In the genomic region with DNA sequence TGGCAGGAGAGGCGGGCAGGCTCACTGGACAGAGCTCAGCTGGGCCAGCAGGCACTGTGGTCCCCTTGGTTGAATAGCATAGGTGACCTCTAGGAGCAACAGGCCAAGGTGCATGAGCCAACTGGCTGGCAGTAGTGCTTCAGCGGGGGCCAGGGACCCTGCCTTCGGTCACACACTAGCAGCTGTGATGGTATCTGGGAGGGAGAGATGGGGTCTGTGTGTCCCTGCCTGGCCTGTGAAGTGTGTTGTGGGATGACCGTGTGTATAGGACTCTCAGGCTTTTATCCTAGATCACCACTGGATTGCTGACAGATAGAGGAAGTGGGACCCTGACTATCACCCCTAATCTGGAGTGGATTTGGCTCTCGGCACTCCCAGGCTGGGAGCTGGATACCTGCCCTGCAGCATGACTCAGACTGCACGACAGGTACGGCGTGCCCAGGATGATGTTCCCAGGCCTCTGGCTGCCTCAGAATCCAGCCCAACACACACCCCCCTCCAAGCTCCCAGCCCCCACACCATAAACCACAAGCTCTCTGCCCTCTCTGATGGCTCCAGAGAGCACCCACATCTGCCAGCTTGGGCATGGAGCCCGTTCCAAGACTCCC, we compare ENCODE assay signal across 15 cellular contexts. TPM values are rescaled to one million over a fixed set of nuclear protein-coding genes. Genes with fewer than 3 reads are reported as not detected.
A peak's percentile ranks its signal among the peaks of the same experiment; 100 is the strongest.
DNase-seq lines count a peak whose midpoint lies in the region; ATAC-seq, FAIRE-seq and TF ChIP-seq lines count a peak whose summit lies in the region.
"Had no signal": no experiment of that assay in that cellular context is flagged by ENCODE, and none has a peak within 500 bp of the region (broad histone marks: within the 10 kb centered on the region; RNA-seq: fewer than 3 reads in every experiment).

No MANE protein-coding gene starts in this region.

- TF ChIP-seq CTCF in Panc1 (IDR thresholded peaks at IDR 0.05), result no peak
- no peak for TF ChIP-seq CTCF in coronary artery (IDR thresholded peaks at IDR 0.05)

- H3K36me3 ChIP-seq in Panc1 (ENCODE audit: control insufficient read depth, insufficient read depth, low read length), result peaks cover 13% of the 10 kb centered on the region

- no peaks in the 10 kb centered on the region for H3K27me3 ChIP-seq in Panc1 (ENCODE audit: control insufficient read depth, insufficient read depth, low read length)
- H3K27me3 ChIP-seq: SJCRH30 had no signal

- H3K4me3 ChIP-seq in Panc1 (ENCODE audit: low read depth in 2 of 2, low read length in 2 of 2), result no peak overlapping the region
- H3K4me3 ChIP-seq in coronary artery, result no peak overlapping the region
- H3K4me3 ChIP-seq: SJCRH30 had no signal

- H3K4me1 ChIP-seq in Panc1 (ENCODE audit: control insufficient read depth, insufficient read depth, low read length), result peaks cover 10% of the 10 kb centered on the region
- H3K4me1 ChIP-seq: SJCRH30 had no signal

- in situ Hi-C loops in Panc1 (cut with HindIII; ENCODE audit: low pct_unique_long_range_greater_than_20kb, low sequenced_read_pairs), result no loop called here

- intact Hi-C loops in Panc1 (cut with micrococcal nuclease; ENCODE audit: unreplicated experiment), result no loop called here

- BruUV-seq in Panc1 (replicated peaks; lab: Mats Ljungman, UMichigan), result no TSS peak

- POLR2A ChIA-PET in Panc1 (lab: Charles Lee), result no interaction called here

- no peak for DNase-seq in activated T-cell treated with anti-CD3 and anti-CD28 coated beads, Interleukin-2, amount 50 U/mL, for 24 hours
- no peak for DNase-seq in activated T-cell treated with anti-CD3 and anti-CD28 coated beads, Interleukin-2, amount 50 U/mL, for 4 hours
- DNase-seq in Panc1 (ENCODE audit: low read depth, low spot score) (no peak), coronary artery (ENCODE audit: low spot score) (peak; percentile 31), cerebellum (ENCODE audit: low spot score) (no peak), NAMALWA (ENCODE audit: low spot score) (no peak), GM19239 (ENCODE audit: insufficient read length, low spot score) (no peak)
- DNase-seq in stimulated activated naive B cell treated with anti-CD40 and anti-IgM and Interleukin-4, amounts not matched to agents 10 μg/mL and 1 μg/mL and 100 μg/mL, for 72 hours, result no peak
- DNase-seq: MM.1S, NCI-H1930, NCI-H510A had no signal

- H3K9me3 ChIP-seq in Panc1 (ENCODE audit: control insufficient read depth, insufficient read depth, low read depth, low read length), result no peaks in the 10 kb centered on the region
- H3K9me3 ChIP-seq: SJCRH30 had no signal

- no peak overlapping the region for H3K4me3 Mint-ChIP-seq in activated T-cell treated with anti-CD3 and anti-CD28 coated beads, Interleukin-2, amount 50 U/mL, for 24 hours
- no peak overlapping the region for H3K4me3 Mint-ChIP-seq in activated T-cell treated with anti-CD3 and anti-CD28 coated beads, Interleukin-2, amount 50 U/mL, for 4 hours
- no peak overlapping the region for H3K4me3 Mint-ChIP-seq in stimulated activated naive B cell treated with anti-CD40 and anti-IgM and Interleukin-4, amounts not matched to agents 10 μg/mL and 1 μg/mL and 100 μg/mL, for 72 hours

- peaks cover 54% of the 10 kb centered on the region for H3K36me3 Mint-ChIP-seq in activated T-cell treated with anti-CD3 and anti-CD28 coated beads, Interleukin-2, amount 50 U/mL, for 24 hours (ENCODE audit: low read depth)
- H3K36me3 Mint-ChIP-seq in activated T-cell treated with anti-CD3 and anti-CD28 coated beads, Interleukin-2, amount 50 U/mL, for 4 hours (ENCODE audit: insufficient read depth), result peaks cover 27% of the 10 kb centered on the region
- peaks cover 45 to 54% of the 10 kb centered on the region in 2 donors for H3K36me3 Mint-ChIP-seq in stimulated activated naive B cell treated with anti-CD40 and anti-IgM and Interleukin-4, amounts not matched to agents 10 μg/mL and 1 μg/mL and 100 μg/mL, for 72 hours

- no peaks in the 10 kb centered on the region for H3K27me3 Mint-ChIP-seq in activated T-cell treated with anti-CD3 and anti-CD28 coated beads, Interleukin-2, amount 50 U/mL, for 24 hours
- H3K27me3 Mint-ChIP-seq in activated T-cell treated with anti-CD3 and anti-CD28 coated beads, Interleukin-2, amount 50 U/mL, for 4 hours (ENCODE audit: low read depth), result no peaks in the 10 kb centered on the region
- H3K27me3 Mint-ChIP-seq in stimulated activated naive B cell treated with anti-CD40 and anti-IgM and Interleukin-4, amounts not matched to agents 10 μg/mL and 1 μg/mL and 100 μg/mL, for 72 hours, result no peaks in the 10 kb centered on the region

- H3K4me1 Mint-ChIP-seq in activated T-cell treated with anti-CD3 and anti-CD28 coated beads, Interleukin-2, amount 50 U/mL, for 24 hours (ENCODE audit: low read depth), result peaks cover 26% of the 10 kb centered on the region
- H3K4me1 Mint-ChIP-seq in activated T-cell treated with anti-CD3 and anti-CD28 coated beads, Interleukin-2, amount 50 U/mL, for 4 hours (ENCODE audit: low read depth), result peaks cover 20% of the 10 kb centered on the region
- peaks cover 31 to 42% of the 10 kb centered on the region in 2 donors for H3K4me1 Mint-ChIP-seq in stimulated activated naive B cell treated with anti-CD40 and anti-IgM and Interleukin-4, amounts not matched to agents 10 μg/mL and 1 μg/mL and 100 μg/mL, for 72 hours

- no peaks in the 10 kb centered on the region for H3K9me3 Mint-ChIP-seq in activated T-cell treated with anti-CD3 and anti-CD28 coated beads, Interleukin-2, amount 50 U/mL, for 24 hours
- H3K9me3 Mint-ChIP-seq in activated T-cell treated with anti-CD3 and anti-CD28 coated beads, Interleukin-2, amount 50 U/mL, for 4 hours, result no peaks in the 10 kb centered on the region
- peaks cover 0 to 2% of the 10 kb centered on the region in 2 donors for H3K9me3 Mint-ChIP-seq in stimulated activated naive B cell treated with anti-CD40 and anti-IgM and Interleukin-4, amounts not matched to agents 10 μg/mL and 1 μg/mL and 100 μg/mL, for 72 hours

- CTCF ChIA-PET in Panc1 (lab: Charles Lee), result no interaction called here

- H3K27ac ChIP-seq in Panc1 (ENCODE audit: low read length) (no peak overlapping the region), coronary artery (no peak overlapping the region)
- H3K27ac ChIP-seq: 22Rv1, KMS-11, SJCRH30 had no signal

- FAIRE-seq in GM19239 (lab: Jason Lieb, UNC), result no peak
- FAIRE-seq: H1 had no signal

- peak overlapping the region; percentile 89 for H3K27ac Mint-ChIP-seq in activated T-cell treated with anti-CD3 and anti-CD28 coated beads, Interleukin-2, amount 50 U/mL, for 24 hours
- peak overlapping the region; percentile 5 for H3K27ac Mint-ChIP-seq in stimulated activated naive B cell treated with anti-CD40 and anti-IgM and Interleukin-4, amounts not matched to agents 10 μg/mL and 1 μg/mL and 100 μg/mL, for 72 hours

- no peak for ATAC-seq in activated T-cell treated with anti-CD3 and anti-CD28 coated beads, Interleukin-2, amount 50 U/mL, for 4 hours
- 0 out of 2 replicates have a peak, but pooled peaks have one; percentile 2 for ATAC-seq in Panc1
- ATAC-seq in stimulated activated naive B cell treated with anti-CD40 and anti-IgM and Interleukin-4, amounts not matched to agents 10 μg/mL and 1 μg/mL and 100 μg/mL, for 72 hours (replicated peaks), result no peak

RNA-seq across cellular contexts. Expression of a gene that starts 7.8 kb away (rescaled TPM):
- total RNA-seq in activated T-cell treated with anti-CD3 and anti-CD28 coated beads, Interleukin-2, amount 50 U/mL, for 4 hours, result 1,000 to 10,000 TPM; 2,990 to 3,578 (median 3,066) TPM
- total RNA-seq in Panc1 (2021; ENCODE audit: unreplicated experiment), result 1,598 TPM
- 1,239 TPM for polyA plus RNA-seq in Panc1 (2012; ENCODE audit: insufficient read length)
- 1,164 TPM for total RNA-seq in cerebellum
